Comparison of ENCODE assay signal across 33 cellular contexts in the genomic region with DNA sequence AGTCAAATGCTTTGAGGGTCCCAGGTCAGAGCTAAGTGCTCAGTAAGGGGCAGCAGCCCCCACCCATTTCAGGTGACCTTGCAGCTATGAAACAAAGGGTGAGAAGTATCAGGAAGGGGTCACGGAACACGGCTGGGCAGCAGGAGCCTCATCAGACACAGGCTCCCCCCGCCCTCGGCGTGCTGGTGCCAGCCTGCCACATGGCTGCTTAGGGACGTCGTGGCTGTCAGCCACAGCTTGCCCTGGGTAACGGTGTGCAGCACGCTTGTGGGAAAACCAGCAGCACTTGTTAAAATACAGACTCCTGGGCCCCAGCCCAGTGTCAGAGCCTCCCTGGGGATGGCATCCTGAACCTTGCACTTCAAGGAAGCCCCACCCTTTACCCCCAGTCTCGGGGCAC.
"Had no signal": no experiment of that assay in that cellular context is flagged by ENCODE, and none has a peak within 500 bp of the region (broad histone marks: within the 10 kb centered on the region; RNA-seq: fewer than 3 reads in every experiment).

No MANE protein-coding gene starts in this region.

- H3K36me3 Mint-ChIP-seq: activated naive CD8-positive, alpha-beta T cell treated with anti-CD3 and anti-CD28 coated beads, Interleukin-2, amount 10 ng/mL, durations not matched to agents 7 days and 5 days; naive thymus-derived CD8-positive, alpha-beta T cell had no signal

- H3K4me3 ChIP-seq: ascending aorta, cardiac muscle cell, colonic mucosa, esophagus squamous epithelium, heart right ventricle, left lung, lower lobe of right lung, spleen, stomach, tibial artery had no signal

- H3K27ac ChIP-seq: ascending aorta, cardiac muscle cell, colonic mucosa, epithelial cell of prostate, esophagus squamous epithelium, heart right ventricle, left lung, lower lobe of right lung, spleen, stomach, tibial artery, WERI-Rb-1 had no signal

- FAIRE-seq: endometrium had no signal

- H3K9me3 ChIP-seq: ascending aorta, colonic mucosa, esophagus squamous epithelium, heart right ventricle, left lung, lower lobe of right lung, spleen, stomach, tibial artery had no signal

- H3K4me3 Mint-ChIP-seq: activated CD4-positive, alpha-beta T cell treated with anti-CD3 and anti-CD28 coated beads, Interleukin-2, amount 10 ng/mL, durations not matched to agents 7 days and 5 days; activated naive CD8-positive, alpha-beta T cell treated with anti-CD3 and anti-CD28 coated beads, Interleukin-2, amount 10 ng/mL, durations not matched to agents 7 days and 5 days; brain; naive thymus-derived CD8-positive, alpha-beta T cell; neural crest cell; T-helper 17 cell had no signal

- DNase-seq: activated CD4-positive, alpha-beta T cell treated with anti-CD3 and anti-CD28 coated beads, Interleukin-2, amount 10 ng/mL, durations not matched to agents 7 days and 5 days; activated CD8-positive, alpha-beta memory T cell treated with anti-CD3 and anti-CD28 coated beads, Interleukin-2, amount 50 U/mL, for 4 hours; activated effector memory CD4-positive, alpha-beta T cell treated with Interleukin-2 at 50 U/mL for 16 hours; activated naive CD4-positive, alpha-beta T cell treated with Interleukin-2 at 50 U/mL for 16 hours; activated naive CD8-positive, alpha-beta T cell treated with anti-CD3 and anti-CD28 coated beads, Interleukin-2, amount 10 ng/mL, durations not matched to agents 7 days and 5 days; cerebellar nuclear complex; colonic mucosa; effector CD8-positive, alpha-beta T cell; esophagus squamous epithelium; foreskin melanocyte; heart right ventricle; kidney glomerular epithelial cell; lower lobe of right lung; mesenchymal stem cell; naive thymus-derived CD8-positive, alpha-beta T cell; occipital lobe; posterior cingulate gyrus; right cardiac atrium; spleen; stomach; SW 1271; T-helper 17 cell; T1000; tibial artery; WERI-Rb-1 had no signal

- H3K4me1 Mint-ChIP-seq: activated naive CD8-positive, alpha-beta T cell treated with anti-CD3 and anti-CD28 coated beads, Interleukin-2, amount 10 ng/mL, durations not matched to agents 7 days and 5 days had no signal

- H3K27me3 Mint-ChIP-seq: activated CD4-positive, alpha-beta T cell treated with anti-CD3 and anti-CD28 coated beads, Interleukin-2, amount 10 ng/mL, durations not matched to agents 7 days and 5 days; activated naive CD8-positive, alpha-beta T cell treated with anti-CD3 and anti-CD28 coated beads, Interleukin-2, amount 10 ng/mL, durations not matched to agents 7 days and 5 days; brain had no signal

- H3K27ac Mint-ChIP-seq: activated CD4-positive, alpha-beta T cell treated with anti-CD3 and anti-CD28 coated beads, Interleukin-2, amount 10 ng/mL, durations not matched to agents 7 days and 5 days; activated naive CD8-positive, alpha-beta T cell treated with anti-CD3 and anti-CD28 coated beads, Interleukin-2, amount 10 ng/mL, durations not matched to agents 7 days and 5 days; brain; naive thymus-derived CD8-positive, alpha-beta T cell; T-helper 17 cell had no signal

- H3K36me3 ChIP-seq: ascending aorta, cardiac muscle cell, colonic mucosa, esophagus squamous epithelium, heart right ventricle, left lung, lower lobe of right lung, spleen, stomach, tibial artery had no signal

- H3K4me1 ChIP-seq: ascending aorta, colonic mucosa had no signal

- H3K27me3 ChIP-seq: ascending aorta, cardiac muscle cell, colonic mucosa, esophagus squamous epithelium, heart right ventricle, left lung, spleen, stomach, tibial artery had no signal

- ATAC-seq: activated CD4-positive, CD25-positive, alpha-beta regulatory T cell treated with anti-CD3 and anti-CD28 coated beads, Interleukin-2, amount 50 U/mL, for 24 hours; heart right ventricle; left lung; lower lobe of right lung; naive thymus-derived CD8-positive, alpha-beta T cell; right cardiac atrium; T-helper 17 cell had no signal

- H3K9me3 Mint-ChIP-seq: activated CD4-positive, alpha-beta T cell treated with anti-CD3 and anti-CD28 coated beads, Interleukin-2, amount 10 ng/mL, durations not matched to agents 7 days and 5 days; activated naive CD8-positive, alpha-beta T cell treated with anti-CD3 and anti-CD28 coated beads, Interleukin-2, amount 10 ng/mL, durations not matched to agents 7 days and 5 days; brain; neural crest cell had no signal
